Comparison of ENCODE assay signal across 24 cellular contexts in the genomic region with DNA sequence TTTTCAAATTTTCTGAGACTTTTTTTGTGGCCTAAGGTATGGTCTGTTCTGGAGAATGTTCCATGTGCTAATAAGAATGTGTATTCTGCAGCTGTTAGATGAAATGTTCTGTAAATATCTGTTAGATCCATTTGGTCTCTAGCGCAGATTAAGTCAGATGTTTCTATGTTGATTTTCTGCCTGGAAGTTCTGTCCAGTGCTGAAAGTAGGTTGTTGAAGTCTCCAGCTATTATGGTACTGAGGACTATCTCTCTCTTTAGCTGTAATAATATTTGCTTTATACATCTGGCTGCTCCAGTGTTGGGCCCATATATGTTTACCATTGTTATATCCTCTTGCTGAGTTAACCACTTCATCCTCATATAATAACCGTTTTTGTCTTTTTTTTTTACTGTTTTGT. TPM values are rescaled to one million over a fixed set of nuclear protein-coding genes. Genes with fewer than 3 reads are reported as not detected.
A peak's percentile ranks its signal among the peaks of the same experiment; 100 is the strongest.
DNase-seq lines count a peak whose midpoint lies in the region; ATAC-seq, FAIRE-seq and TF ChIP-seq lines count a peak whose summit lies in the region.
"Had no signal": no experiment of that assay in that cellular context is flagged by ENCODE, and none has a peak within 500 bp of the region (broad histone marks: within the 10 kb centered on the region; RNA-seq: fewer than 3 reads in every experiment).

No MANE protein-coding gene starts in this region.

- no peaks in the 10 kb centered on the region for H3K9me3 Mint-ChIP-seq in glutamatergic neuron (ENCODE audit: unreplicated experiment)
- H3K9me3 Mint-ChIP-seq: CD4-positive, alpha-beta T cell had no signal

- no TSS peak for BruUV-seq in K562 (replicated peaks; lab: Mats Ljungman, UMichigan)
- BruUV-seq in OCI-LY7 (replicated peaks; lab: Mats Ljungman, UMichigan) = no TSS peak

- no peaks in the 10 kb centered on the region for H3K36me3 ChIP-seq in liver (ENCODE audit: control insufficient read depth in 4 of 4, insufficient read depth in 3 of 4, low read depth in 1 of 4, low read length in 3 of 4)
- no peaks in the 10 kb centered on the region for H3K36me3 ChIP-seq in right lobe of liver
- no peaks in the 10 kb centered on the region for H3K36me3 ChIP-seq in K562 (ENCODE audit: control insufficient read depth, insufficient read depth, low read length)
- H3K36me3 ChIP-seq in OCI-LY7 (ENCODE audit: insufficient read depth, low read length) = no peaks in the 10 kb centered on the region
- H3K36me3 ChIP-seq: BE2C; BLaER1 treated with 17β-estradiol and CSF1 and Interleukin-3, amounts not matched to agents 10 nM and 100 nM; HAP-1 had no signal

- TF ChIP-seq CTCF in liver (IDR thresholded peaks at IDR 0.05; ENCODE audit: low read depth, low read length, missing input control) = no peak
- no peak for TF ChIP-seq CTCF in right lobe of liver (IDR thresholded peaks at IDR 0.05)
- no peak for TF ChIP-seq CTCF in K562 (IDR thresholded peaks at IDR 0.05 in 2 of 3, conservative IDR thresholded peaks at IDR 0.05 in 1 of 3; ENCODE audit: insufficient read depth in 2 of 3, low read depth in 1 of 3, low read length in 3 of 3)
- no peak for TF ChIP-seq CTCF in glutamatergic neuron (IDR thresholded peaks at IDR 0.05; ENCODE audit: partially characterized antibody, unreplicated experiment)
- no peak for TF ChIP-seq CTCF in OCI-LY7 (conservative IDR thresholded peaks at IDR 0.05; ENCODE audit: low read length)

- no peak overlapping the region for H3K27ac Mint-ChIP-seq in glutamatergic neuron (ENCODE audit: unreplicated experiment)
- H3K27ac Mint-ChIP-seq: CD14-positive monocyte; CD4-positive, alpha-beta T cell; CD8-positive, alpha-beta memory T cell had no signal

- peak; percentile 16 for DNase-seq in DMS53 (lab: John Stamatoyannopoulos, UW)
- DNase-seq in DMS53 treated with DMSO at 0.1 percent for 48 hours (lab: John Stamatoyannopoulos, UW; ENCODE audit: unreplicated experiment) = no peak
- no peak for DNase-seq in right lobe of liver
- DNase-seq in K562 (ENCODE audit: extremely low read depth in 1 of 4, low spot score in 3 of 4) = no peak
- DNase-seq in glutamatergic neuron = no peak
- DNase-seq in OCI-LY7 (ENCODE audit: low spot score) = no peak
- DNase-seq: ACHN; AML-193; BE2C; CD4-positive, alpha-beta T cell; CD8-positive, alpha-beta memory T cell; DMS 273 treated with DMSO at 0.1 percent for 48 hours; DND-41; GOT3 had no signal

- CTCF ChIA-PET in K562 (lab: Yijun Ruan, JAX; ENCODE audit: low intra/inter-chr PET ratio) (no interaction called here), OCI-LY7 (lab: Charles Lee; ENCODE audit: unreplicated experiment) (no interaction called here)

- TF ChIP-seq POLR2A in right lobe of liver (IDR thresholded peaks at IDR 0.05) (no peak), K562 (conservative IDR thresholded peaks at IDR 0.05) (no peak)

- no peaks in the 10 kb centered on the region for H3K27me3 Mint-ChIP-seq in glutamatergic neuron (ENCODE audit: unreplicated experiment)

- H3K27ac ChIP-seq in liver (ENCODE audit: low read depth in 1 of 2, low read length in 2 of 2) (no peak overlapping the region), right lobe of liver (no peak overlapping the region), K562 (ENCODE audit: extremely low read depth, low read depth, low read length) (no peak overlapping the region), OCI-LY7 (ENCODE audit: low read depth, low read length, poor library complexity, severe bottlenecking) (no peak overlapping the region)
- H3K27ac ChIP-seq: 22Rv1; BLaER1 treated with 17β-estradiol and CSF1 and Interleukin-3, amounts not matched to agents 10 nM and 100 nM had no signal

- no peak for TF ChIP-seq RAD21 in liver (IDR thresholded peaks at IDR 0.05)
- TF ChIP-seq RAD21 in K562 (CRISPR knock-in tag; conservative IDR thresholded peaks at IDR 0.05 in 1 of 2, IDR thresholded peaks at IDR 0.05 in 1 of 2) = no peak

- no peaks in the 10 kb centered on the region for H3K36me3 Mint-ChIP-seq in glutamatergic neuron (ENCODE audit: unreplicated experiment)
- H3K36me3 Mint-ChIP-seq: CD14-positive monocyte had no signal

- WGBS in liver = 79% methylated on average over 2 of the region's 2 CpGs
- WGBS in right lobe of liver (ENCODE audit: insufficient coverage, low coverage, low lambda C conversion rate, missing lambda C conversion rate) = 66% methylated on average over 2 of the region's 2 CpGs
- WGBS in K562 (ENCODE audit: insufficient coverage, low coverage, missing lambda C conversion rate) = 3% methylated on average over 2 of the region's 2 CpGs

- no peaks in the 10 kb centered on the region for H3K9me3 ChIP-seq in liver (ENCODE audit: control insufficient read depth in 4 of 4, low read length in 3 of 4)
- no peaks in the 10 kb centered on the region for H3K9me3 ChIP-seq in right lobe of liver
- no peaks in the 10 kb centered on the region for H3K9me3 ChIP-seq in K562 (replicated peaks; ENCODE audit: control insufficient read depth, insufficient read depth, low read depth, low read length)
- no peaks in the 10 kb centered on the region for H3K9me3 ChIP-seq in OCI-LY7 (ENCODE audit: low read length)
- H3K9me3 ChIP-seq: BE2C; BLaER1 treated with 17β-estradiol and CSF1 and Interleukin-3, amounts not matched to agents 10 nM and 100 nM; HAP-1 had no signal

- H4K20me1 ChIP-seq in K562 (replicated peaks; ENCODE audit: control insufficient read depth, insufficient read depth, low read length) (no peaks in the 10 kb centered on the region), OCI-LY7 (ENCODE audit: insufficient read depth, low read length) (no peaks in the 10 kb centered on the region)

- no peak for FAIRE-seq in K562 (lab: Jason Lieb, UNC)
- FAIRE-seq: A204.1, D721Med, G401.6, GM12892, H54 had no signal

- no peak for TF ChIP-seq EP300 in K562 (IDR thresholded peaks at IDR 0.05; ENCODE audit: low read length)

- H3K79me2 ChIP-seq in K562 (ENCODE audit: control insufficient read depth, insufficient read depth, low read length) = no peaks in the 10 kb centered on the region
- H3K79me2 ChIP-seq in OCI-LY7 (ENCODE audit: insufficient read depth, low read depth, low read length) = no peaks in the 10 kb centered on the region

- H3K4me3 ChIP-seq in liver (ENCODE audit: low read depth in 1 of 3, low read length in 3 of 3) (no peak overlapping the region), right lobe of liver (no peak overlapping the region), K562 (no peak overlapping the region), OCI-LY7 (ENCODE audit: low read depth, low read length, poor library complexity, severe bottlenecking) (no peak overlapping the region)
- H3K4me3 ChIP-seq: BLaER1 treated with 17β-estradiol and CSF1 and Interleukin-3, amounts not matched to agents 10 nM and 100 nM; HAP-1 had no signal

- H2AFZ ChIP-seq in K562 (ENCODE audit: low read depth, low read length) (no peak overlapping the region), OCI-LY7 (ENCODE audit: low read length) (no peak overlapping the region)

- H3K4me2 ChIP-seq in K562 (ENCODE audit: insufficient read depth, low read length) (no peak overlapping the region), OCI-LY7 (ENCODE audit: low read length) (no peak overlapping the region)
- H3K4me2 ChIP-seq: BLaER1 treated with 17β-estradiol and CSF1 and Interleukin-3, amounts not matched to agents 10 nM and 100 nM had no signal

- ATAC-seq in right lobe of liver (no peak), K562 (no peak)

- H3K4me3 Mint-ChIP-seq in glutamatergic neuron (ENCODE audit: unreplicated experiment) = no peak overlapping the region
- H3K4me3 Mint-ChIP-seq: CD14-positive monocyte; CD4-positive, alpha-beta T cell; CD8-positive, alpha-beta memory T cell had no signal

- no peaks in the 10 kb centered on the region for H3K9me1 ChIP-seq in K562 (ENCODE audit: control insufficient read depth, insufficient read depth, low read length)

- in situ Hi-C loops in K562 (cut with MboI) = no loop called here

- no peaks in the 10 kb centered on the region for H3K4me1 Mint-ChIP-seq in glutamatergic neuron (ENCODE audit: low read depth, unreplicated experiment)
- H3K4me1 Mint-ChIP-seq: CD14-positive monocyte; CD8-positive, alpha-beta memory T cell had no signal

- no peaks in the 10 kb centered on the region for H3K27me3 ChIP-seq in liver (ENCODE audit: control insufficient read depth in 4 of 4, insufficient read depth in 4 of 4, low read length in 3 of 4)
- no peaks in the 10 kb centered on the region for H3K27me3 ChIP-seq in right lobe of liver
- H3K27me3 ChIP-seq in K562 (ENCODE audit: control insufficient read depth in 2 of 2, insufficient read depth in 2 of 2, low read length in 2 of 2) = peaks cover 0 to 5% of the 10 kb centered on the region in 2 experiments; a peak in 2 of 5 replicates
- H3K27me3 ChIP-seq: BE2C; BLaER1 treated with 17β-estradiol and CSF1 and Interleukin-3, amounts not matched to agents 10 nM and 100 nM had no signal

- intact Hi-C loops in right lobe of liver (cut with DNase I) (no loop called here), K562 (cut with micrococcal nuclease) (no loop called here), OCI-LY7 (cut with micrococcal nuclease; ENCODE audit: unreplicated experiment) (no loop called here)

- H3K9ac ChIP-seq in liver (ENCODE audit: low read depth in 1 of 2, low read length in 2 of 2) = no peak overlapping the region
- H3K9ac ChIP-seq in K562 (ENCODE audit: insufficient read depth in 1 of 2, low read depth in 2 of 2, low read length in 2 of 2) = no peak overlapping the region
- H3K9ac ChIP-seq: BLaER1 treated with 17β-estradiol and CSF1 and Interleukin-3, amounts not matched to agents 10 nM and 100 nM had no signal

- POLR2A ChIA-PET in K562 (lab: Yijun Ruan, JAX) = no interaction called here
- POLR2A ChIA-PET in OCI-LY7 (lab: Charles Lee) = no interaction called here

- no peaks in the 10 kb centered on the region for H3K9me2 ChIP-seq in OCI-LY7 (ENCODE audit: insufficient read depth, low read length)

- H3K4me1 ChIP-seq in liver (ENCODE audit: control insufficient read depth in 4 of 4, insufficient read depth in 4 of 4, low read length in 3 of 4) = no peaks in the 10 kb centered on the region
- no peaks in the 10 kb centered on the region for H3K4me1 ChIP-seq in right lobe of liver
- H3K4me1 ChIP-seq in K562 (replicated peaks in 1 of 2; ENCODE audit: control insufficient read depth in 2 of 2, insufficient read depth in 2 of 2, low read length in 2 of 2) = peaks cover 0 to 3% of the 10 kb centered on the region in 2 experiments; a peak in 2 of 5 replicates
- H3K4me1 ChIP-seq in OCI-LY7 (ENCODE audit: insufficient read depth, low read length, poor library complexity, severe bottlenecking) = no peaks in the 10 kb centered on the region
- H3K4me1 ChIP-seq: BE2C; BLaER1 treated with 17β-estradiol and CSF1 and Interleukin-3, amounts not matched to agents 10 nM and 100 nM had no signal

RNA-seq across cellular contexts. Expression of a gene that starts 13.2 kb away (rescaled TPM):
- total RNA-seq in liver = 10 to 100 TPM in 1 of 2 donors, 1 to 10 TPM in 1; 7.3 to 17.3 TPM
- 1 to 10 TPM; 5.5 to 7.6 TPM for polyA plus RNA-seq in liver
- 10 to 100 TPM in 3 of 6 experiments, 1 to 10 TPM in 3; 7.1 to 15.6 (median 11.0) TPM for total RNA-seq in right lobe of liver
- total RNA-seq in K562 (2011; cell fraction: chromatin; rRNA removed; ENCODE audit: low replicate concordance) = 37.1 and 100 TPM in 2 replicates
- 20.7 and 22.5 TPM in 2 replicates for total RNA-seq in K562 (2011; cell fraction: nucleolus; rRNA removed)
- total RNA-seq in K562 (2011; cell fraction: nucleoplasm; rRNA removed) = 28.2 and 34.5 TPM in 2 replicates
- 25.2 and 33.9 TPM in 2 replicates for total RNA-seq in K562 (2014; rRNA removed)
- 24.9 and 27.4 TPM in 2 replicates for total RNA-seq in K562 (2014; rRNA removed; fragmentation: Illumina TruSeq; extraction: Trizol)
- 28.0 and 28.5 TPM in 2 replicates for total RNA-seq in K562 (2015; rRNA removed; fragmentation: Illumina TruSeq; extraction: Trizol)
- total RNA-seq in K562 (2021) = 16.1 and 18.9 TPM in 2 replicates
- polyA plus RNA-seq in K562 (2011; rRNA removed) = 20.9 and 25.1 TPM in 2 replicates
- polyA plus RNA-seq in K562 (2011; cell fraction: cytosol; rRNA removed) = 6.8 and 10.8 TPM in 2 replicates
- polyA plus RNA-seq in K562 (2011; cell fraction: nucleus; rRNA removed) = 15.5 and 17.8 TPM in 2 replicates
- polyA plus RNA-seq in K562 (2012) = 10.5 and 11.3 TPM in 2 replicates
- 22.6 and 23.2 TPM in 2 replicates for polyA plus RNA-seq in K562 (2014; fragmentation: Illumina TruSeq; extraction: Trizol)
- polyA plus RNA-seq in K562 (2014; fragmentation: Nextera tagmentation; extraction: Ambion mirVana) = 1 to 10 TPM; 5.8 to 7.7 TPM
- polyA plus RNA-seq in K562 (2014; rRNA removed) = 22.7 and 25.5 TPM in 2 replicates
- 37.4 and 38.4 TPM in 2 replicates for polyA minus RNA-seq in K562 (2011; rRNA and poly(A)+ RNA removed)
- 10.6 and 12.0 TPM in 2 replicates for polyA minus RNA-seq in K562 (2011; cell fraction: cytosol; rRNA and poly(A)+ RNA removed)
- 12.1 and 23.0 TPM in 2 replicates for polyA minus RNA-seq in K562 (2011; cell fraction: nucleus; rRNA and poly(A)+ RNA removed)
- total RNA-seq in glutamatergic neuron (ENCODE audit: unreplicated experiment) = 15.6 TPM
- total RNA-seq in OCI-LY7 (2014; rRNA removed; shearing (Covaris generic)) = 30.9 and 56.9 TPM in 2 replicates
- total RNA-seq in OCI-LY7 (2022) = 36.3 and 40.8 TPM in 2 replicates
